1 cellular context compared by ENCODE assay signal in the genomic region with DNA sequence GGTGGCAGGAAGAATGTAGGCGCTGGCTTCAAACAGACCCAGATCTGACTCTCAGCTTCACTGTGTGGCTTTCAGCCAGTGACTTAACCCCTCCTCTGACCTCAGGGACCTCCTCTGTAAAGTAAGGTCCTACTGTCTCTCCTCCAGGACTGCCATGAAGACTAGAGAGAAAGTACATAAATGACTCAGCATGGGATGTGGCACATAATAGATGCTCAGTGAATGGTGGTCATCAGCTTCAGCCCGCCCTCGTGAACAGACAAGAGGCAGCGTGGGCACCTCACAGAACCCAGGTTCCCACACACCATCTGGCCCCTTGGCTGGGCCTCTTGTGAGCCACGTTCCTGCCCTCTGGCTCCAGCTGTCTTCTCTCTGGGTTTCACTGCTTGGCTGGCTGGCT.
TF ChIP-seq lines count a peak whose summit lies in the region.

No MANE protein-coding gene starts in this region.

TF ChIP-seq in GM12878, 131 proteins besides CTCF, POLR2A, EP300 and RAD21 (continued from another document and continues in another):
- TF ChIP-seq RB1 (IDR thresholded peaks at IDR 0.05; ENCODE audit: borderline replicate concordance) (no peak), NFIC (IDR thresholded peaks at IDR 0.05; ENCODE audit: low read depth, low read length) (no peak), BRCA1 (IDR thresholded peaks at IDR 0.05; ENCODE audit: low read depth, low read length) (no peak), FOXK2 (IDR thresholded peaks at IDR 0.05) (no peak), MYB (IDR thresholded peaks at IDR 0.05; ENCODE audit: borderline replicate concordance, low read depth, low read length) (no peak), POLR2AphosphoS2 (IDR thresholded peaks at IDR 0.05; ENCODE audit: low read depth, low read length) (no peak), NR2F1 (conservative IDR thresholded peaks at IDR 0.05) (peak; percentile 63), PAX5 (IDR thresholded peaks at IDR 0.05; ENCODE audit: borderline replicate concordance, low read depth, low read length) (no peak), ZSCAN29 (IDR thresholded peaks at IDR 0.05) (no peak), STAT1 (conservative IDR thresholded peaks at IDR 0.05) (no peak), CBX3 (IDR thresholded peaks at IDR 0.05; ENCODE audit: borderline replicate concordance, low read depth) (no peak), BMI1 (IDR thresholded peaks at IDR 0.05; ENCODE audit: borderline replicate concordance) (no peak), ZNF24 (IDR thresholded peaks at IDR 0.05) (no peak), CHD1 (IDR thresholded peaks at IDR 0.05; ENCODE audit: low read depth, low read length) (no peak), ATF7 (IDR thresholded peaks at IDR 0.05; ENCODE audit: low read depth) (no peak), ZZZ3 (IDR thresholded peaks at IDR 0.05; ENCODE audit: control insufficient read depth, insufficient read length, low read depth) (no peak), EGR1 (IDR thresholded peaks at IDR 0.05; ENCODE audit: borderline replicate concordance in 1 of 2, low read depth in 2 of 2, low read length in 2 of 2) (no peak), CBFB (IDR thresholded peaks at IDR 0.05; ENCODE audit: low read depth) (no peak), TCF7 (IDR thresholded peaks at IDR 0.05; ENCODE audit: borderline replicate concordance) (no peak), SIN3A (IDR thresholded peaks at IDR 0.05; ENCODE audit: low read depth, low read length) (no peak), ZNF274 (IDR thresholded peaks at IDR 0.05; ENCODE audit: insufficient read depth, insufficient read length) (no peak), ETV6 (conservative IDR thresholded peaks at IDR 0.05 in 1 of 2, IDR thresholded peaks at IDR 0.05 in 1 of 2; ENCODE audit: borderline replicate concordance in 1 of 2, low read depth in 1 of 2) (no peak), PAX8 (IDR thresholded peaks at IDR 0.05) (no peak), SREBF1 (IDR thresholded peaks at IDR 0.05; ENCODE audit: low read length) (no peak), NRF1 (conservative IDR thresholded peaks at IDR 0.05; ENCODE audit: low read depth, low read length) (no peak), CREB1 (IDR thresholded peaks at IDR 0.05; ENCODE audit: low read depth) (no peak), GABPA (IDR thresholded peaks at IDR 0.05; ENCODE audit: low read depth) (no peak), ESRRA (IDR thresholded peaks at IDR 0.05; ENCODE audit: low read length) (no peak), KDM1A (IDR thresholded peaks at IDR 0.05; ENCODE audit: borderline replicate concordance) (no peak), IKZF2 (IDR thresholded peaks at IDR 0.05) (peak in 1 of 2 experiments; percentile 40; a peak in 2 of 4 replicates), WRNIP1 (IDR thresholded peaks at IDR 0.05; ENCODE audit: borderline replicate concordance, low read depth, low read length) (no peak), NFYA (IDR thresholded peaks at IDR 0.05; ENCODE audit: borderline replicate concordance, low read depth, low read length) (no peak), NFXL1 (IDR thresholded peaks at IDR 0.05; ENCODE audit: borderline replicate concordance) (no peak), IKZF1 (conservative IDR thresholded peaks at IDR 0.05) (peak; percentile 43; the same call in 1 of the 2 replicates), TAF1 (IDR thresholded peaks at IDR 0.05; ENCODE audit: borderline replicate concordance, low read depth, low read length) (no peak), TCF3 (IDR thresholded peaks at IDR 0.05; ENCODE audit: borderline replicate concordance, insufficient read depth, low read depth, low read length) (0 out of 2 replicates have a peak, but pooled peaks have one; percentile 44)
- TF ChIP-seq, protein P1, sequence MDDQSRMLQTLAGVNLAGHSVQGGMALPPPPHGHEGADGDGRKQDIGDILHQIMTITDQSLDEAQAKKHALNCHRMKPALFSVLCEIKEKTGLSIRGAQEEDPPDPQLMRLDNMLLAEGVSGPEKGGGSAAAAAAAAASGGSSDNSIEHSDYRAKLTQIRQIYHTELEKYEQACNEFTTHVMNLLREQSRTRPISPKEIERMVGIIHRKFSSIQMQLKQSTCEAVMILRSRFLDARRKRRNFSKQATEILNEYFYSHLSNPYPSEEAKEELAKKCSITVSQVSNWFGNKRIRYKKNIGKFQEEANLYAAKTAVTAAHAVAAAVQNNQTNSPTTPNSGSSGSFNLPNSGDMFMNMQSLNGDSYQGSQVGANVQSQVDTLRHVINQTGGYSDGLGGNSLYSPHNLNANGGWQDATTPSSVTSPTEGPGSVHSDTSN (IDR thresholded peaks at IDR 0.05; ENCODE audit: insufficient replicate concordance, low read depth, low read length), result no peak
- TF ChIP-seq, protein P2, sequence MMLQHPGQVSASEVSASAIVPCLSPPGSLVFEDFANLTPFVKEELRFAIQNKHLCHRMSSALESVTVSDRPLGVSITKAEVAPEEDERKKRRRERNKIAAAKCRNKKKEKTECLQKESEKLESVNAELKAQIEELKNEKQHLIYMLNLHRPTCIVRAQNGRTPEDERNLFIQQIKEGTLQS (IDR thresholded peaks at IDR 0.05; ENCODE audit: borderline replicate concordance, extremely low read depth, low read depth, low read length), result no peak
- TF ChIP-seq, protein P3, sequence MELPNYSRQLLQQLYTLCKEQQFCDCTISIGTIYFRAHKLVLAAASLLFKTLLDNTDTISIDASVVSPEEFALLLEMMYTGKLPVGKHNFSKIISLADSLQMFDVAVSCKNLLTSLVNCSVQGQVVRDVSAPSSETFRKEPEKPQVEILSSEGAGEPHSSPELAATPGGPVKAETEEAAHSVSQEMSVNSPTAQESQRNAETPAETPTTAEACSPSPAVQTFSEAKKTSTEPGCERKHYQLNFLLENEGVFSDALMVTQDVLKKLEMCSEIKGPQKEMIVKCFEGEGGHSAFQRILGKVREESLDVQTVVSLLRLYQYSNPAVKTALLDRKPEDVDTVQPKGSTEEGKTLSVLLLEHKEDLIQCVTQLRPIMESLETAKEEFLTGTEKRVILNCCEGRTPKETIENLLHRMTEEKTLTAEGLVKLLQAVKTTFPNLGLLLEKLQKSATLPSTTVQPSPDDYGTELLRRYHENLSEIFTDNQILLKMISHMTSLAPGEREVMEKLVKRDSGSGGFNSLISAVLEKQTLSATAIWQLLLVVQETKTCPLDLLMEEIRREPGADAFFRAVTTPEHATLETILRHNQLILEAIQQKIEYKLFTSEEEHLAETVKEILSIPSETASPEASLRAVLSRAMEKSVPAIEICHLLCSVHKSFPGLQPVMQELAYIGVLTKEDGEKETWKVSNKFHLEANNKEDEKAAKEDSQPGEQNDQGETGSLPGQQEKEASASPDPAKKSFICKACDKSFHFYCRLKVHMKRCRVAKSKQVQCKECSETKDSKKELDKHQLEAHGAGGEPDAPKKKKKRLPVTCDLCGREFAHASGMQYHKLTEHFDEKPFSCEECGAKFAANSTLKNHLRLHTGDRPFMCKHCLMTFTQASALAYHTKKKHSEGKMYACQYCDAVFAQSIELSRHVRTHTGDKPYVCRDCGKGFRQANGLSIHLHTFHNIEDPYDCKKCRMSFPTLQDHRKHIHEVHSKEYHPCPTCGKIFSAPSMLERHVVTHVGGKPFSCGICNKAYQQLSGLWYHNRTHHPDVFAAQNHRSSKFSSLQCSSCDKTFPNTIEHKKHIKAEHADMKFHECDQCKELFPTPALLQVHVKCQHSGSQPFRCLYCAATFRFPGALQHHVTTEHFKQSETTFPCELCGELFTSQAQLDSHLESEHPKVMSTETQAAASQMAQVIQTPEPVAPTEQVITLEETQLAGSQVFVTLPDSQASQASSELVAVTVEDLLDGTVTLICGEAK (IDR thresholded peaks at IDR 0.05; ENCODE audit: borderline replicate concordance), result no peak
- TF ChIP-seq, protein P4, sequence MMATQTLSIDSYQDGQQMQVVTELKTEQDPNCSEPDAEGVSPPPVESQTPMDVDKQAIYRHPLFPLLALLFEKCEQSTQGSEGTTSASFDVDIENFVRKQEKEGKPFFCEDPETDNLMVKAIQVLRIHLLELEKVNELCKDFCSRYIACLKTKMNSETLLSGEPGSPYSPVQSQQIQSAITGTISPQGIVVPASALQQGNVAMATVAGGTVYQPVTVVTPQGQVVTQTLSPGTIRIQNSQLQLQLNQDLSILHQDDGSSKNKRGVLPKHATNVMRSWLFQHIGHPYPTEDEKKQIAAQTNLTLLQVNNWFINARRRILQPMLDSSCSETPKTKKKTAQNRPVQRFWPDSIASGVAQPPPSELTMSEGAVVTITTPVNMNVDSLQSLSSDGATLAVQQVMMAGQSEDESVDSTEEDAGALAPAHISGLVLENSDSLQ (IDR thresholded peaks at IDR 0.05), result no peak
- TF ChIP-seq, protein P5, sequence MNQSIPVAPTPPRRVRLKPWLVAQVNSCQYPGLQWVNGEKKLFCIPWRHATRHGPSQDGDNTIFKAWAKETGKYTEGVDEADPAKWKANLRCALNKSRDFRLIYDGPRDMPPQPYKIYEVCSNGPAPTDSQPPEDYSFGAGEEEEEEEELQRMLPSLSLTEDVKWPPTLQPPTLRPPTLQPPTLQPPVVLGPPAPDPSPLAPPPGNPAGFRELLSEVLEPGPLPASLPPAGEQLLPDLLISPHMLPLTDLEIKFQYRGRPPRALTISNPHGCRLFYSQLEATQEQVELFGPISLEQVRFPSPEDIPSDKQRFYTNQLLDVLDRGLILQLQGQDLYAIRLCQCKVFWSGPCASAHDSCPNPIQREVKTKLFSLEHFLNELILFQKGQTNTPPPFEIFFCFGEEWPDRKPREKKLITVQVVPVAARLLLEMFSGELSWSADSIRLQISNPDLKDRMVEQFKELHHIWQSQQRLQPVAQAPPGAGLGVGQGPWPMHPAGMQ (IDR thresholded peaks at IDR 0.05; ENCODE audit: borderline replicate concordance), result no peak
- TF ChIP-seq, protein P6, sequence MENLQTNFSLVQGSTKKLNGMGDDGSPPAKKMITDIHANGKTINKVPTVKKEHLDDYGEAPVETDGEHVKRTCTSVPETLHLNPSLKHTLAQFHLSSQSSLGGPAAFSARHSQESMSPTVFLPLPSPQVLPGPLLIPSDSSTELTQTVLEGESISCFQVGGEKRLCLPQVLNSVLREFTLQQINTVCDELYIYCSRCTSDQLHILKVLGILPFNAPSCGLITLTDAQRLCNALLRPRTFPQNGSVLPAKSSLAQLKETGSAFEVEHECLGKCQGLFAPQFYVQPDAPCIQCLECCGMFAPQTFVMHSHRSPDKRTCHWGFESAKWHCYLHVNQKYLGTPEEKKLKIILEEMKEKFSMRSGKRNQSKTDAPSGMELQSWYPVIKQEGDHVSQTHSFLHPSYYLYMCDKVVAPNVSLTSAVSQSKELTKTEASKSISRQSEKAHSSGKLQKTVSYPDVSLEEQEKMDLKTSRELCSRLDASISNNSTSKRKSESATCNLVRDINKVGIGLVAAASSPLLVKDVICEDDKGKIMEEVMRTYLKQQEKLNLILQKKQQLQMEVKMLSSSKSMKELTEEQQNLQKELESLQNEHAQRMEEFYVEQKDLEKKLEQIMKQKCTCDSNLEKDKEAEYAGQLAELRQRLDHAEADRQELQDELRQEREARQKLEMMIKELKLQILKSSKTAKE (IDR thresholded peaks at IDR 0.05; ENCODE audit: low read depth, poor library complexity, severe bottlenecking), result no peak
- TF ChIP-seq, protein P7, sequence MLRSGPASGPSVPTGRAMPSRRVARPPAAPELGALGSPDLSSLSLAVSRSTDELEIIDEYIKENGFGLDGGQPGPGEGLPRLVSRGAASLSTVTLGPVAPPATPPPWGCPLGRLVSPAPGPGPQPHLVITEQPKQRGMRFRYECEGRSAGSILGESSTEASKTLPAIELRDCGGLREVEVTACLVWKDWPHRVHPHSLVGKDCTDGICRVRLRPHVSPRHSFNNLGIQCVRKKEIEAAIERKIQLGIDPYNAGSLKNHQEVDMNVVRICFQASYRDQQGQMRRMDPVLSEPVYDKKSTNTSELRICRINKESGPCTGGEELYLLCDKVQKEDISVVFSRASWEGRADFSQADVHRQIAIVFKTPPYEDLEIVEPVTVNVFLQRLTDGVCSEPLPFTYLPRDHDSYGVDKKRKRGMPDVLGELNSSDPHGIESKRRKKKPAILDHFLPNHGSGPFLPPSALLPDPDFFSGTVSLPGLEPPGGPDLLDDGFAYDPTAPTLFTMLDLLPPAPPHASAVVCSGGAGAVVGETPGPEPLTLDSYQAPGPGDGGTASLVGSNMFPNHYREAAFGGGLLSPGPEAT (IDR thresholded peaks at IDR 0.05; ENCODE audit: low read depth), result no peak
- TF ChIP-seq, protein P8, sequence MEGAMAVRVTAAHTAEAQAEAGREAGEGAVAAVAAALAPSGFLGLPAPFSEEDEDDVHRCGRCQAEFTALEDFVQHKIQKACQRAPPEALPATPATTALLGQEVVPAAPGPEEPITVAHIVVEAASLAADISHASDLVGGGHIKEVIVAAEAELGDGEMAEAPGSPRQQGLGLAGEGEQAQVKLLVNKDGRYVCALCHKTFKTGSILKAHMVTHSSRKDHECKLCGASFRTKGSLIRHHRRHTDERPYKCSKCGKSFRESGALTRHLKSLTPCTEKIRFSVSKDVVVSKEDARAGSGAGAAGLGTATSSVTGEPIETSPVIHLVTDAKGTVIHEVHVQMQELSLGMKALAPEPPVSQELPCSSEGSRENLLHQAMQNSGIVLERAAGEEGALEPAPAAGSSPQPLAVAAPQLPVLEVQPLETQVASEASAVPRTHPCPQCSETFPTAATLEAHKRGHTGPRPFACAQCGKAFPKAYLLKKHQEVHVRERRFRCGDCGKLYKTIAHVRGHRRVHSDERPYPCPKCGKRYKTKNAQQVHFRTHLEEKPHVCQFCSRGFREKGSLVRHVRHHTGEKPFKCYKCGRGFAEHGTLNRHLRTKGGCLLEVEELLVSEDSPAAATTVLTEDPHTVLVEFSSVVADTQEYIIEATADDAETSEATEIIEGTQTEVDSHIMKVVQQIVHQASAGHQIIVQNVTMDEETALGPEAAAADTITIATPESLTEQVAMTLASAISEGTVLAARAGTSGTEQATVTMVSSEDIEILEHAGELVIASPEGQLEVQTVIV (IDR thresholded peaks at IDR 0.05; ENCODE audit: borderline replicate concordance, partially characterized antibody), result no peak
- TF ChIP-seq, protein P9, sequence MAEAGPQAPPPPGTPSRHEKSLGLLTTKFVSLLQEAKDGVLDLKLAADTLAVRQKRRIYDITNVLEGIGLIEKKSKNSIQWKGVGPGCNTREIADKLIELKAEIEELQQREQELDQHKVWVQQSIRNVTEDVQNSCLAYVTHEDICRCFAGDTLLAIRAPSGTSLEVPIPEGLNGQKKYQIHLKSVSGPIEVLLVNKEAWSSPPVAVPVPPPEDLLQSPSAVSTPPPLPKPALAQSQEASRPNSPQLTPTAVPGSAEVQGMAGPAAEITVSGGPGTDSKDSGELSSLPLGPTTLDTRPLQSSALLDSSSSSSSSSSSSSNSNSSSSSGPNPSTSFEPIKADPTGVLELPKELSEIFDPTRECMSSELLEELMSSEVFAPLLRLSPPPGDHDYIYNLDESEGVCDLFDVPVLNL (IDR thresholded peaks at IDR 0.05; ENCODE audit: low read depth, low read length), result no peak
- TF ChIP-seq, protein P10, sequence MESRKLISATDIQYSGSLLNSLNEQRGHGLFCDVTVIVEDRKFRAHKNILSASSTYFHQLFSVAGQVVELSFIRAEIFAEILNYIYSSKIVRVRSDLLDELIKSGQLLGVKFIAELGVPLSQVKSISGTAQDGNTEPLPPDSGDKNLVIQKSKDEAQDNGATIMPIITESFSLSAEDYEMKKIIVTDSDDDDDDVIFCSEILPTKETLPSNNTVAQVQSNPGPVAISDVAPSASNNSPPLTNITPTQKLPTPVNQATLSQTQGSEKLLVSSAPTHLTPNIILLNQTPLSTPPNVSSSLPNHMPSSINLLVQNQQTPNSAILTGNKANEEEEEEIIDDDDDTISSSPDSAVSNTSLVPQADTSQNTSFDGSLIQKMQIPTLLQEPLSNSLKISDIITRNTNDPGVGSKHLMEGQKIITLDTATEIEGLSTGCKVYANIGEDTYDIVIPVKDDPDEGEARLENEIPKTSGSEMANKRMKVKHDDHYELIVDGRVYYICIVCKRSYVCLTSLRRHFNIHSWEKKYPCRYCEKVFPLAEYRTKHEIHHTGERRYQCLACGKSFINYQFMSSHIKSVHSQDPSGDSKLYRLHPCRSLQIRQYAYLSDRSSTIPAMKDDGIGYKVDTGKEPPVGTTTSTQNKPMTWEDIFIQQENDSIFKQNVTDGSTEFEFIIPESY (IDR thresholded peaks at IDR 0.05), result no peak
